ENCODE assay signal across 12 cellular contexts in genomic region chr14:68968051-68968450, GRCh38. TPM values are rescaled to one million over a fixed set of nuclear protein-coding genes. Genes with fewer than 3 reads are reported as not detected.
DNase-seq lines count a peak whose midpoint lies in the region; ATAC-seq and TF ChIP-seq lines count a peak whose summit lies in the region.
"Had no signal": no experiment of that assay in that cellular context is flagged by ENCODE, and none has a peak within 500 bp of the region (broad histone marks: within the 10 kb centered on the region; RNA-seq: fewer than 3 reads in every experiment).

No MANE protein-coding gene starts in this region.

- no peak overlapping the region for H3K4me3 Mint-ChIP-seq in activated CD8-positive, alpha-beta memory T cell treated with anti-CD3 and anti-CD28 coated beads, Interleukin-2, amount 10 ng/mL, durations not matched to agents 7 days and 5 days
- H3K4me3 Mint-ChIP-seq in nephron, result peak overlapping the region in 1 of 3 experiments; percentile 5
- H3K4me3 Mint-ChIP-seq in stimulated activated naive CD8-positive, alpha-beta T cell treated with anti-CD3 and anti-CD28 coated beads, Interleukin-15, amount 100 ng/mL, for 72 hours, result peak overlapping the region; percentile 65 to 80
- H3K4me3 Mint-ChIP-seq: brain; stimulated activated naive B cell treated with anti-CD40 and anti-IgM and Interleukin-4, amounts not matched to agents 10 μg/mL and 1 μg/mL and 100 μg/mL, for 72 hours had no signal

- ATAC-seq in activated CD8-positive, alpha-beta memory T cell treated with anti-CD3 and anti-CD28 coated beads, Interleukin-2, amount 10 ng/mL, durations not matched to agents 7 days and 5 days, result no peak
- ATAC-seq in stimulated activated naive CD8-positive, alpha-beta T cell treated with anti-CD3 and anti-CD28 coated beads, Interleukin-15, amount 100 ng/mL, for 72 hours, result peak; percentile 82
- ATAC-seq in GM21526 (IDR thresholded peaks at IDR 0.05; ENCODE audit: low FRiP score, unreplicated experiment) (no peak), HG03039 (IDR thresholded peaks at IDR 0.05; ENCODE audit: unreplicated experiment) (no peak)
- ATAC-seq: stimulated activated naive B cell treated with anti-CD40 and anti-IgM and Interleukin-4, amounts not matched to agents 10 μg/mL and 1 μg/mL and 100 μg/mL, for 72 hours had no signal

- H3K4me1 Mint-ChIP-seq in activated CD8-positive, alpha-beta memory T cell treated with anti-CD3 and anti-CD28 coated beads, Interleukin-2, amount 10 ng/mL, durations not matched to agents 7 days and 5 days, result peaks cover 27% of the 10 kb centered on the region
- H3K4me1 Mint-ChIP-seq in nephron, result peaks cover 82% of the 10 kb centered on the region
- peaks cover 99% of the 10 kb centered on the region for H3K4me1 Mint-ChIP-seq in stimulated activated naive CD8-positive, alpha-beta T cell treated with anti-CD3 and anti-CD28 coated beads, Interleukin-15, amount 100 ng/mL, for 72 hours
- H3K4me1 Mint-ChIP-seq: stimulated activated naive B cell treated with anti-CD40 and anti-IgM and Interleukin-4, amounts not matched to agents 10 μg/mL and 1 μg/mL and 100 μg/mL, for 72 hours had no signal

- TF ChIP-seq CTCF in nephron (IDR thresholded peaks at IDR 0.05; ENCODE audit: unreplicated experiment in 3 of 3), result no peak

- H3K27ac Mint-ChIP-seq in activated CD8-positive, alpha-beta memory T cell treated with anti-CD3 and anti-CD28 coated beads, Interleukin-2, amount 10 ng/mL, durations not matched to agents 7 days and 5 days, result no peak overlapping the region
- H3K27ac Mint-ChIP-seq in nephron, result peak overlapping the region in 2 of 3 experiments; percentile 95 to 97
- peak overlapping the region; percentile 63 to 78 for H3K27ac Mint-ChIP-seq in stimulated activated naive CD8-positive, alpha-beta T cell treated with anti-CD3 and anti-CD28 coated beads, Interleukin-15, amount 100 ng/mL, for 72 hours
- H3K27ac Mint-ChIP-seq: stimulated activated naive B cell treated with anti-CD40 and anti-IgM and Interleukin-4, amounts not matched to agents 10 μg/mL and 1 μg/mL and 100 μg/mL, for 72 hours had no signal

- H3K9me3 Mint-ChIP-seq in activated CD8-positive, alpha-beta memory T cell treated with anti-CD3 and anti-CD28 coated beads, Interleukin-2, amount 10 ng/mL, durations not matched to agents 7 days and 5 days (ENCODE audit: low read depth), result no peaks in the 10 kb centered on the region
- no peaks in the 10 kb centered on the region for H3K9me3 Mint-ChIP-seq in nephron
- H3K9me3 Mint-ChIP-seq in stimulated activated naive CD8-positive, alpha-beta T cell treated with anti-CD3 and anti-CD28 coated beads, Interleukin-15, amount 100 ng/mL, for 72 hours, result peaks cover 0 to 3% of the 10 kb centered on the region in 2 donors
- H3K9me3 Mint-ChIP-seq: brain had no signal

- CTCF ChIA-PET in activated CD8-positive, alpha-beta memory T cell treated with anti-CD3 and anti-CD28 coated beads, Interleukin-2, amount 10 ng/mL, durations not matched to agents 7 days and 5 days (lab: Charles Lee), result interaction anchor here (2.5 kb wide), 1 partner anchor 8 kb away, joined by 7 read pairs; no protein-coding TSS in a partner anchor

- peak; percentile 24 to 43 for DNase-seq in activated CD8-positive, alpha-beta memory T cell treated with anti-CD3 and anti-CD28 coated beads for 4 hours (ENCODE audit: low read depth in 2 of 2)
- no peak for DNase-seq in activated CD8-positive, alpha-beta memory T cell treated with anti-CD3 and anti-CD28 coated beads, Interleukin-2, amount 10 ng/mL, durations not matched to agents 7 days and 5 days
- DNase-seq in activated effector memory CD4-positive, alpha-beta T cell treated with anti-CD3 and anti-CD28 coated beads, Interleukin-2, amount 50 U/mL, for 16 hours, result peak; percentile 80
- DNase-seq in stimulated activated naive CD8-positive, alpha-beta T cell treated with anti-CD3 and anti-CD28 coated beads, Interleukin-15, amount 100 ng/mL, for 72 hours, result peak; percentile 50 to 56
- DNase-seq in C1 segment of cervical spinal cord (lab: John Stamatoyannopoulos, UW), result no peak
- DNase-seq: NCI-H1092 treated with DMSO at 0.1 percent for 48 hours; SIG-M5; stimulated activated naive B cell treated with anti-CD40 and anti-IgM and Interleukin-4, amounts not matched to agents 10 μg/mL and 1 μg/mL and 100 μg/mL, for 72 hours had no signal

- H3K36me3 Mint-ChIP-seq in activated CD8-positive, alpha-beta memory T cell treated with anti-CD3 and anti-CD28 coated beads, Interleukin-2, amount 10 ng/mL, durations not matched to agents 7 days and 5 days, result peaks cover 4% of the 10 kb centered on the region
- H3K36me3 Mint-ChIP-seq in nephron (ENCODE audit: low read depth), result peaks cover 15% of the 10 kb centered on the region

- H3K27me3 Mint-ChIP-seq in activated CD8-positive, alpha-beta memory T cell treated with anti-CD3 and anti-CD28 coated beads, Interleukin-2, amount 10 ng/mL, durations not matched to agents 7 days and 5 days, result peaks cover 3% of the 10 kb centered on the region
- peaks cover 4% of the 10 kb centered on the region for H3K27me3 Mint-ChIP-seq in nephron (ENCODE audit: low read depth)
- H3K27me3 Mint-ChIP-seq in stimulated activated naive CD8-positive, alpha-beta T cell treated with anti-CD3 and anti-CD28 coated beads, Interleukin-15, amount 100 ng/mL, for 72 hours, result no peaks in the 10 kb centered on the region
- H3K27me3 Mint-ChIP-seq: brain had no signal

RNA-seq across cellular contexts. Expression of gene ACTN1, which starts 11.1 kb away (rescaled TPM):
- total RNA-seq in activated CD8-positive, alpha-beta memory T cell treated with anti-CD3 and anti-CD28 coated beads, Interleukin-2, amount 10 ng/mL, durations not matched to agents 7 days and 5 days, result 10 to 100 TPM; 26.8 to 56.0 TPM

Comparison
In these comparisons a context has a peak if more than half of its experiments do, and no peak if none do; other contexts are left out.
1. DNase-seq: peak in activated CD8-positive, alpha-beta memory T cell treated with anti-CD3 and anti-CD28 coated beads for 4 hours (2 of 2), activated effector memory CD4-positive, alpha-beta T cell treated with anti-CD3 and anti-CD28 coated beads, Interleukin-2, amount 50 U/mL, for 16 hours (single experiment) and stimulated activated naive CD8-positive, alpha-beta T cell treated with anti-CD3 and anti-CD28 coated beads, Interleukin-15, amount 100 ng/mL, for 72 hours (2 of 2); none in activated CD8-positive, alpha-beta memory T cell treated with anti-CD3 and anti-CD28 coated beads, Interleukin-2, amount 10 ng/mL, durations not matched to agents 7 days and 5 days (single experiment) and C1 segment of cervical spinal cord (0 of 14).